8 cellular contexts compared by ENCODE assay signal in genomic region chr12:85866929-85867776, GRCh38. TPM values are rescaled to one million over a fixed set of nuclear protein-coding genes. Genes with fewer than 3 reads are reported as not detected.
DNase-seq lines count a peak whose midpoint lies in the region; ATAC-seq and TF ChIP-seq lines count a peak whose summit lies in the region.

No MANE protein-coding gene starts in this region.

- no peak overlapping the region for H3K4me3 ChIP-seq in AG04449 (ENCODE audit: low read depth, low read length)
- no peak overlapping the region for H3K4me3 ChIP-seq in parathyroid adenoma (ENCODE audit: low read depth, low read length)
- H3K4me3 ChIP-seq in lower leg skin (ENCODE audit: low read depth, poor library complexity, severe bottlenecking), result no peak overlapping the region

- WGBS in lower leg skin, 2 donors, result 18 to 22% methylated on average over 5 of the region's 5 CpGs

- CTCF ChIA-PET in AG04449 (lab: Yijun Ruan, JAX), result interaction anchor here (0.7 to 13.2 kb wide), 49 partner anchors 9 to 416 kb away, joined by 3 to 227 read pairs (median 5); partner anchors contain the start of gene RASSF9

- no peaks in the 10 kb centered on the region for H3K9me3 ChIP-seq in parathyroid adenoma (ENCODE audit: control insufficient read depth, low read length)

- no peak overlapping the region for H3K27ac ChIP-seq in parathyroid adenoma

- TF ChIP-seq CTCF in AG04449 (IDR thresholded peaks at IDR 0.05; ENCODE audit: insufficient read depth, low read length, missing control alignments) (peak; percentile 68), GM13976 (IDR thresholded peaks at IDR 0.05; ENCODE audit: borderline replicate concordance, control extremely low read depth, extremely low read depth, insufficient read depth, missing control alignments) (peak; percentile 58), parathyroid adenoma (IDR thresholded peaks at IDR 0.05) (peak; percentile 85), lower leg skin (IDR thresholded peaks at IDR 0.05) (peak in 1 of 3 donors; percentile 54)

- no peaks in the 10 kb centered on the region for H3K4me1 ChIP-seq in parathyroid adenoma

- no peak overlapping the region for H3K4me2 ChIP-seq in parathyroid adenoma (ENCODE audit: low read length)

- DNase-seq in AG04449 (ENCODE audit: low read depth, low spot score), result peak; percentile 10
- peak; percentile 51 for DNase-seq in GM13976 (ENCODE audit: low spot score)
- DNase-seq in M059J (ENCODE audit: low read depth), result peak; percentile 47
- peak; percentile 63 for DNase-seq in SK-N-DZ (ENCODE audit: low spot score)
- DNase-seq in fibroblast of the conjunctiva (ENCODE audit: low read depth), result peak; percentile 74
- no peak for DNase-seq in lower leg skin (ENCODE audit: low spot score in 2 of 2)

- peak; percentile 94 for ATAC-seq in HG02610 (IDR thresholded peaks at IDR 0.05; ENCODE audit: unreplicated experiment)

- intact Hi-C loops in lower leg skin (cut with DNase I; ENCODE audit: low total_unique reads), result loop anchor here (10.0 kb wide), 1 partner anchor 292 kb away; no protein-coding TSS in a partner anchor

- H3K27me3 ChIP-seq in parathyroid adenoma (ENCODE audit: control insufficient read depth, insufficient read depth, low read length), result no peaks in the 10 kb centered on the region

- POLR2A ChIA-PET in AG04449 (lab: Yijun Ruan, JAX), result no interaction called here

- no peak overlapping the region for H2AFZ ChIP-seq in parathyroid adenoma

- H3K79me2 ChIP-seq in parathyroid adenoma, result no peaks in the 10 kb centered on the region

- H3K9ac ChIP-seq in parathyroid adenoma, result no peak overlapping the region

- no peak for TF ChIP-seq POLR2A in lower leg skin (IDR thresholded peaks at IDR 0.05)

- in situ Hi-C loops in GM13976 (cut with MboI; ENCODE audit: low sequenced_read_pairs, unreplicated experiment), result loop anchor here (10.0 to 25.0 kb wide), 2 partner anchors 292 to 380 kb away; no protein-coding TSS in a partner anchor

- H3K36me3 ChIP-seq in parathyroid adenoma (ENCODE audit: control insufficient read depth, insufficient read depth, low read length), result no peaks in the 10 kb centered on the region

RNA-seq across cellular contexts. Expression of gene NTS, which starts 6.9 kb away (rescaled TPM):
- total RNA-seq in M059J (2014; rRNA removed; shearing (Covaris generic)), result 0.15 TPM in 1 of 2 replicates, not detected in the other
- polyA plus RNA-seq in SK-N-DZ (2014; cell fraction: cytosol; rRNA removed), result 0.85 and 1.4 TPM in 2 replicates
- polyA plus RNA-seq in SK-N-DZ (2014; cell fraction: nucleus; rRNA removed), result 1.6 and 2.8 TPM in 2 replicates
- not detected for total RNA-seq in lower leg skin

RNA-seq across cellular contexts. Expression of gene RASSF9, which starts 30.9 kb away (rescaled TPM):
- total RNA-seq in M059J (2014; rRNA removed; shearing (Covaris generic)), result 0.05 and 0.07 TPM in 2 replicates
- polyA plus RNA-seq in SK-N-DZ (2014; cell fraction: cytosol; rRNA removed), result not detected in 2 replicates
- polyA plus RNA-seq in SK-N-DZ (2014; cell fraction: nucleus; rRNA removed), result not detected in 2 replicates
- 1 to 10 TPM; 1.8 to 4.6 (median 2.2) TPM for total RNA-seq in lower leg skin

Comparison
In these comparisons a context has a peak if more than half of its experiments do, and no peak if none do; other contexts are left out.
1. DNase-seq: peak in AG04449 (single experiment), GM13976 (single experiment), M059J (single experiment), SK-N-DZ (single experiment) and fibroblast of the conjunctiva (single experiment); none in lower leg skin (0 of 2).